In genomic region chr5:151253604-151253948, GRCh38 we compare ENCODE assay signal across 8 cellular contexts. TPM values are rescaled to one million over a fixed set of nuclear protein-coding genes. Genes with fewer than 3 reads are reported as not detected.
DNase-seq lines count a peak whose midpoint lies in the region; ATAC-seq and TF ChIP-seq lines count a peak whose summit lies in the region.

No MANE protein-coding gene starts in this region.

- peak overlapping the region in 11 of 12 donors; percentile 62 to 91 (median 80) for H3K27ac ChIP-seq in heart left ventricle

- H3K36me3 ChIP-seq in heart left ventricle, result no peaks in the 10 kb centered on the region

- H3K4me1 ChIP-seq in heart left ventricle (peaks cover 0 to 60% (median 22%) of the 10 kb centered on the region in 12 donors), mononuclear cell (ENCODE audit: insufficient read depth, low read length) (peaks cover 69% of the 10 kb centered on the region)

- no peaks in the 10 kb centered on the region for H3K9me3 Mint-ChIP-seq in central memory CD8-positive, alpha-beta T cell

- H3K9me3 ChIP-seq in heart left ventricle (no peaks in the 10 kb centered on the region), mononuclear cell (ENCODE audit: low read depth, low read length) (no peaks in the 10 kb centered on the region)

- H3K4me3 ChIP-seq in heart left ventricle, result peak overlapping the region; percentile 54 to 89 (median 76)
- H3K4me3 ChIP-seq in mononuclear cell (ENCODE audit: low read length), result peak overlapping the region; percentile 82

- H3K27ac Mint-ChIP-seq in central memory CD8-positive, alpha-beta T cell (ENCODE audit: low read depth), result peak overlapping the region; percentile 79

- 20 to 23% (median 22%) methylated on average over 5 of the region's 5 CpGs for WGBS in heart left ventricle, 4 donors

- H3K4me1 Mint-ChIP-seq in central memory CD8-positive, alpha-beta T cell, result peaks cover 55% of the 10 kb centered on the region

- no peak for TF ChIP-seq POLR2A in heart left ventricle (IDR thresholded peaks at IDR 0.05)

- H3K4me3 Mint-ChIP-seq in central memory CD8-positive, alpha-beta T cell, result peak overlapping the region; percentile 78

- H3K36me3 Mint-ChIP-seq in central memory CD8-positive, alpha-beta T cell (ENCODE audit: insufficient read depth), result peaks cover 8% of the 10 kb centered on the region

- DNase-seq in heart left ventricle (no peak), left cardiac atrium (no peak), GM19240 (ENCODE audit: insufficient read length, low spot score) (no peak), NCI-H1417 (lab: John Stamatoyannopoulos, UW) (no peak), NCI-H82 treated with DMSO at 0.1 percent for 48 hours (lab: John Stamatoyannopoulos, UW; ENCODE audit: unreplicated experiment) (no peak)
- no peak for DNase-seq in central memory CD8-positive, alpha-beta T cell (ENCODE audit: low spot score in 2 of 2)

- intact Hi-C loops in heart left ventricle (cut with DNase I) (no loop called here), left cardiac atrium (cut with DNase I) (no loop called here)

- TF ChIP-seq CTCF in heart left ventricle (IDR thresholded peaks at IDR 0.05), result no peak

- no peaks in the 10 kb centered on the region for H3K27me3 ChIP-seq in heart left ventricle
- no peaks in the 10 kb centered on the region for H3K27me3 ChIP-seq in mononuclear cell (ENCODE audit: insufficient read depth, low read length)

- no peaks in the 10 kb centered on the region for H3K27me3 Mint-ChIP-seq in central memory CD8-positive, alpha-beta T cell

- ATAC-seq in heart left ventricle (no peak), left cardiac atrium (no peak), HG02885 (IDR thresholded peaks at IDR 0.05; ENCODE audit: poor library complexity, unreplicated experiment) (no peak)
- ATAC-seq in central memory CD8-positive, alpha-beta T cell (replicated peaks; ENCODE audit: extremely low read depth, poor library complexity, severe bottlenecking), result no peak

RNA-seq across cellular contexts. Expression of gene GM2A, which starts 0.6 kb away (rescaled TPM):
- total RNA-seq in heart left ventricle (10 to 100 TPM; 27.5 to 71.4 (median 40.1) TPM), left cardiac atrium (10 to 100 TPM; 29.9 to 33.1 TPM), mononuclear cell (38.9 TPM)
- 10 to 100 TPM; 22.8 to 31.6 TPM for polyA plus RNA-seq in heart left ventricle

RNA-seq across cellular contexts. Expression of gene CCDC69, which starts 29.7 kb away (rescaled TPM):
- total RNA-seq in heart left ventricle, result 100 to 1,000 TPM in 7 of 9 donors, 10 to 100 TPM in 2; 82.5 to 207 (median 119) TPM
- 100 to 1,000 TPM in 1 of 2 donors, 10 to 100 TPM in 1; 92.9 to 245 TPM for polyA plus RNA-seq in heart left ventricle
- total RNA-seq in left cardiac atrium, result 100 to 1,000 TPM; 148 to 161 TPM
- total RNA-seq in mononuclear cell, result 142 TPM

RNA-seq across cellular contexts. Expression of gene SLC36A3, which starts 50.0 kb away (rescaled TPM):
- total RNA-seq in heart left ventricle (not detected), left cardiac atrium (not detected), mononuclear cell (not detected)
- not detected for polyA plus RNA-seq in heart left ventricle
